ENCODE assay signal across 18 cellular contexts in genomic region chr22:25016311-25016710, GRCh38.
DNase-seq lines count a peak whose midpoint lies in the region; ATAC-seq and TF ChIP-seq lines count a peak whose summit lies in the region.
"Had no signal": no experiment of that assay in that cellular context is flagged by ENCODE, and none has a peak within 500 bp of the region (broad histone marks: within the 10 kb centered on the region; RNA-seq: fewer than 3 reads in every experiment).

No MANE protein-coding gene starts in this region.

- peaks cover 23% of the 10 kb centered on the region for H3K4me1 Mint-ChIP-seq in endodermal cell
- peaks cover 28% of the 10 kb centered on the region for H3K4me1 Mint-ChIP-seq in type B pancreatic cell (ENCODE audit: unreplicated experiment)
- H3K4me1 Mint-ChIP-seq in activated naive CD8-positive, alpha-beta T cell treated with anti-CD3 and anti-CD28 coated beads for 36 hours, result no peaks in the 10 kb centered on the region
- H3K4me1 Mint-ChIP-seq: B cell had no signal

- peak overlapping the region; percentile 87 for H3K27ac ChIP-seq in cardiac muscle cell
- peak overlapping the region; percentile 62 for H3K27ac ChIP-seq in RWPE1
- H3K27ac ChIP-seq in endodermal cell (ENCODE audit: low read depth, low read length), result no peak overlapping the region
- H3K27ac ChIP-seq: A549; BLaER1 treated with 17β-estradiol and CSF1 and Interleukin-3, amounts not matched to agents 10 nM and 100 nM; C4-2B had no signal

- H3K27me3 ChIP-seq in cardiac muscle cell, result no peaks in the 10 kb centered on the region
- H3K27me3 ChIP-seq in endodermal cell (ENCODE audit: control insufficient read depth, insufficient read depth, low read length, poor library complexity, severe bottlenecking), result no peaks in the 10 kb centered on the region
- H3K27me3 ChIP-seq: BLaER1 treated with 17β-estradiol and CSF1 and Interleukin-3, amounts not matched to agents 10 nM and 100 nM had no signal

- H3K9me3 ChIP-seq in cardiac muscle cell (ENCODE audit: low read depth) (no peaks in the 10 kb centered on the region), endodermal cell (ENCODE audit: control insufficient read depth, low read length) (peaks cover 13% of the 10 kb centered on the region)
- H3K9me3 ChIP-seq: A549, Caco-2 had no signal

- WGBS in endodermal cell (ENCODE audit: insufficient coverage in 1 of 2, insufficient read length in 1 of 2), 2 experiments, result 93 to 96% methylated on average over 4 to 7 of the region's 7 CpGs

- DNase-seq in cardiac muscle cell (ENCODE audit: low read depth in 1 of 2, low spot score in 1 of 2), result no peak
- DNase-seq in Right ventricle myocardium superior, result no peak
- no peak for DNase-seq in RWPE1 (ENCODE audit: low spot score)
- DNase-seq in endodermal cell, result no peak
- no peak for DNase-seq in type B pancreatic cell (ENCODE audit: extremely low spot score, unreplicated experiment)
- DNase-seq in activated naive CD8-positive, alpha-beta T cell treated with anti-CD3 and anti-CD28 coated beads for 36 hours, result no peak
- DNase-seq: AML-193; Caco-2; Calu3; CD4-positive, alpha-beta T cell; CD8-positive, alpha-beta T cell; DMS79 treated with DMSO at 0.1 percent for 48 hours; GF-D8 had no signal

- H3K36me3 ChIP-seq in cardiac muscle cell (no peaks in the 10 kb centered on the region), endodermal cell (ENCODE audit: control insufficient read depth, insufficient read depth, low read length) (peaks cover 19% of the 10 kb centered on the region)
- H3K36me3 ChIP-seq: BLaER1 treated with 17β-estradiol and CSF1 and Interleukin-3, amounts not matched to agents 10 nM and 100 nM had no signal

- H3K4me3 Mint-ChIP-seq in endodermal cell (no peak overlapping the region), type B pancreatic cell (no peak overlapping the region)
- H3K4me3 Mint-ChIP-seq in activated naive CD8-positive, alpha-beta T cell treated with anti-CD3 and anti-CD28 coated beads for 36 hours, result no peak overlapping the region
- H3K4me3 Mint-ChIP-seq: B cell; CD4-positive, alpha-beta T cell; CD8-positive, alpha-beta T cell had no signal

- CTCF ChIA-PET in RWPE1 (lab: Yijun Ruan, JAX), result no interaction called here

- H3K4me1 ChIP-seq in cardiac muscle cell (ENCODE audit: low read depth) (peaks cover 41% of the 10 kb centered on the region), endodermal cell (ENCODE audit: control insufficient read depth, insufficient read depth, low read length) (peaks cover 8% of the 10 kb centered on the region)
- H3K4me1 ChIP-seq: Caco-2 had no signal

- peaks cover 30% of the 10 kb centered on the region for H3K36me3 Mint-ChIP-seq in endodermal cell (ENCODE audit: low read depth)
- H3K36me3 Mint-ChIP-seq in type B pancreatic cell, result peaks cover 20% of the 10 kb centered on the region
- H3K36me3 Mint-ChIP-seq in activated naive CD8-positive, alpha-beta T cell treated with anti-CD3 and anti-CD28 coated beads for 36 hours, result no peaks in the 10 kb centered on the region
- H3K36me3 Mint-ChIP-seq: CD8-positive, alpha-beta T cell had no signal

- H3K4me3 ChIP-seq in cardiac muscle cell, result no peak overlapping the region
- no peak overlapping the region for H3K4me3 ChIP-seq in endodermal cell (ENCODE audit: low read length)
- H3K4me3 ChIP-seq: A549; BLaER1 treated with 17β-estradiol and CSF1 and Interleukin-3, amounts not matched to agents 10 nM and 100 nM had no signal

- H3K27me3 Mint-ChIP-seq in endodermal cell (ENCODE audit: insufficient read depth) (no peaks in the 10 kb centered on the region), type B pancreatic cell (no peaks in the 10 kb centered on the region)
- H3K27me3 Mint-ChIP-seq in activated naive CD8-positive, alpha-beta T cell treated with anti-CD3 and anti-CD28 coated beads for 36 hours, result peaks cover 6% of the 10 kb centered on the region

- intact Hi-C loops in Right ventricle myocardium superior (cut with DNase I), result loop anchor here (5.0 kb wide), 1 partner anchor 34 kb away; no protein-coding TSS in a partner anchor

- no peak for TF ChIP-seq CTCF in cardiac muscle cell (IDR thresholded peaks at IDR 0.05; ENCODE audit: low read depth, low read length)
- TF ChIP-seq CTCF in RWPE1 (conservative IDR thresholded peaks at IDR 0.05; ENCODE audit: low read depth), result no peak
- no peak for TF ChIP-seq CTCF in endodermal cell (conservative IDR thresholded peaks at IDR 0.05)
- TF ChIP-seq CTCF in type B pancreatic cell (conservative IDR thresholded peaks at IDR 0.05), result no peak

- no peak overlapping the region for H3K9ac ChIP-seq in endodermal cell (ENCODE audit: extremely low read depth, low read length, poor library complexity, severe bottlenecking)
- H3K9ac ChIP-seq: BLaER1 treated with 17β-estradiol and CSF1 and Interleukin-3, amounts not matched to agents 10 nM and 100 nM had no signal

- POLR2A ChIA-PET in RWPE1 (lab: Yijun Ruan, JAX; ENCODE audit: low non-redundant PET), result no interaction called here

- H3K27ac Mint-ChIP-seq in endodermal cell (peak overlapping the region; percentile 18), type B pancreatic cell (peak overlapping the region; percentile 22)
- no peak overlapping the region for H3K27ac Mint-ChIP-seq in activated naive CD8-positive, alpha-beta T cell treated with anti-CD3 and anti-CD28 coated beads for 36 hours
- H3K27ac Mint-ChIP-seq: B cell; CD4-positive, alpha-beta T cell; CD8-positive, alpha-beta T cell had no signal

- ATAC-seq in Right ventricle myocardium superior (ENCODE audit: poor library complexity) (no peak), GM18520 (IDR thresholded peaks at IDR 0.05; ENCODE audit: unreplicated experiment) (no peak)
- ATAC-seq: A549; CD8-positive, alpha-beta T cell had no signal

- H3K9me3 Mint-ChIP-seq in endodermal cell (peaks cover 9% of the 10 kb centered on the region), type B pancreatic cell (no peaks in the 10 kb centered on the region)
- H3K9me3 Mint-ChIP-seq in activated naive CD8-positive, alpha-beta T cell treated with anti-CD3 and anti-CD28 coated beads for 36 hours, result no peaks in the 10 kb centered on the region
- H3K9me3 Mint-ChIP-seq: CD4-positive, alpha-beta T cell; CD8-positive, alpha-beta T cell had no signal
